Comparison of ENCODE assay signal across 7 cellular contexts in the genomic region with DNA sequence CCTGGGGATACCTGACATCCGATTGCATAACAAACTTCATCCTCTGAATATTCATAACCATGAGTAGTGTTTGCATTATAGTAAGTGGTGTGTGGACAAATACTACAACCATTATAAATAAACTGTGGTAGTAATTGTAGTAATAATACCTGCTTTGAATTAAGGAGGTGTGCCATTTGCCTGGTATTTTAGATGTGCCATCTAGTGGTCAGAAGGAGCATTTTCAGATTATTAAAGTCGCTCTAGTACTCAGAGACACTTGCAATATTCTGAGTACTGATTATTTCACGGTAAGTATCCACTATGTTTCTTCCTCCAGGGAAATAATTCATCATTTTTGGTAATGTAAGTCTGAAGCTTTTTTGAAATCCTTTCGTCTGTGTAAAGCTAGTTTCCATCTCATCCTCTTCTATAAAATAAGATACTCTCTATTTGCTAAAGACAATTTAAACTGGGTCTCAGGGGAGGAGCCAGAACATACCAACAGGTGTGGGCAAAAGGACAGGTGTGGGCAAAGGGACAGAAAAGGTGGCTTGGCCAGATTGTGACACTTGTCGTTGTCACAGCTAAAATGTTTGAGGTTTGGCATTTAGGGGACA.
DNase-seq lines count a peak whose midpoint lies in the region; ATAC-seq and TF ChIP-seq lines count a peak whose summit lies in the region.

No MANE protein-coding gene starts in this region.

- no peaks in the 10 kb centered on the region for H3K27me3 ChIP-seq in upper lobe of left lung

- no peak overlapping the region for H3K4me3 ChIP-seq in upper lobe of left lung

- no peaks in the 10 kb centered on the region for H3K4me1 ChIP-seq in upper lobe of left lung

- H3K27ac ChIP-seq in upper lobe of left lung = no peak overlapping the region

- H3K36me3 ChIP-seq in upper lobe of left lung = no peaks in the 10 kb centered on the region

- peak; percentile 37 for ATAC-seq in HG03558 (IDR thresholded peaks at IDR 0.05; ENCODE audit: extremely low read depth, unreplicated experiment)
- ATAC-seq in SK-N-SH treated with all-trans-retinoic acid at 6 μM for 48 hours = peak; percentile 84
- ATAC-seq in upper lobe of left lung (ENCODE audit: low FRiP score in 2 of 2) = peak in 1 of 2 donors; percentile 46

- DNase-seq in germinal center (ENCODE audit: low spot score) (peak; percentile 29), upper lobe of left lung (no peak), NCI-H1694 treated with DMSO at 0.1 percent for 48 hours (lab: John Stamatoyannopoulos, UW) (no peak)
- no peak for DNase-seq in NK-92 treated with Interleukin-12 subunit alpha and Interleukin-12 subunit beta, amount 100 ng/mL, for 24 hours (lab: John Stamatoyannopoulos, UW)

- TF ChIP-seq POLR2A in upper lobe of left lung (IDR thresholded peaks at IDR 0.05) = no peak

- TF ChIP-seq EP300 in upper lobe of left lung (IDR thresholded peaks at IDR 0.05) = no peak

- H3K9me3 ChIP-seq in upper lobe of left lung = no peaks in the 10 kb centered on the region

- 47% methylated on average over 5 of the region's 5 CpGs for WGBS in upper lobe of left lung, 2 donors

- peak; percentile 47; the same call in 1 of the 2 replicates for TF ChIP-seq CTCF in GM12874 (IDR thresholded peaks at IDR 0.05; ENCODE audit: insufficient read depth, low read depth, low read length)
- peak; percentile 37 to 69 (median 66) for TF ChIP-seq CTCF in upper lobe of left lung (IDR thresholded peaks at IDR 0.05)

TF ChIP-seq in SK-N-SH treated with all-trans-retinoic acid at 6 μM for 48 hours, 23 proteins besides CTCF, POLR2A, EP300 and RAD21:
- no peak for TF ChIP-seq ZNF70 (CRISPR knock-in tag; IDR thresholded peaks at IDR 0.05)
- TF ChIP-seq OSR1 (CRISPR knock-in tag; IDR thresholded peaks at IDR 0.05) = no peak
- TF ChIP-seq, protein P1, sequence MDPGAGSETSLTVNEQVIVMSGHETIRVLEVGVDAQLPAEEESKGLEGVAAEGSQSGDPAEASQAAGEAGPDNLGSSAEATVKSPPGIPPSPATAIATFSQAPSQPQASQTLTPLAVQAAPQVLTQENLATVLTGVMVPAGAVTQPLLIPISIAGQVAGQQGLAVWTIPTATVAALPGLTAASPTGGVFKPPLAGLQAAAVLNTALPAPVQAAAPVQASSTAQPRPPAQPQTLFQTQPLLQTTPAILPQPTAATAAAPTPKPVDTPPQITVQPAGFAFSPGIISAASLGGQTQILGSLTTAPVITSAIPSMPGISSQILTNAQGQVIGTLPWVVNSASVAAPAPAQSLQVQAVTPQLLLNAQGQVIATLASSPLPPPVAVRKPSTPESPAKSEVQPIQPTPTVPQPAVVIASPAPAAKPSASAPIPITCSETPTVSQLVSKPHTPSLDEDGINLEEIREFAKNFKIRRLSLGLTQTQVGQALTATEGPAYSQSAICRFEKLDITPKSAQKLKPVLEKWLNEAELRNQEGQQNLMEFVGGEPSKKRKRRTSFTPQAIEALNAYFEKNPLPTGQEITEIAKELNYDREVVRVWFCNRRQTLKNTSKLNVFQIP (CRISPR knock-in tag; IDR thresholded peaks at IDR 0.05; ENCODE audit: borderline replicate concordance, low read depth) = no peak
- TF ChIP-seq ISL1 (CRISPR knock-in tag; IDR thresholded peaks at IDR 0.05) = no peak
- no peak for TF ChIP-seq TOX (CRISPR knock-in tag; IDR thresholded peaks at IDR 0.05; ENCODE audit: borderline replicate concordance)
- TF ChIP-seq ZFP3 (CRISPR knock-in tag; IDR thresholded peaks at IDR 0.05) = no peak
- TF ChIP-seq BACH2 (CRISPR knock-in tag; IDR thresholded peaks at IDR 0.05; ENCODE audit: borderline replicate concordance) = no peak
- no peak for TF ChIP-seq ARNTL (CRISPR knock-in tag; IDR thresholded peaks at IDR 0.05; ENCODE audit: borderline replicate concordance, low read depth)
- no peak for TF ChIP-seq ZNF565 (CRISPR knock-in tag; conservative IDR thresholded peaks at IDR 0.05; ENCODE audit: low read depth)
- no peak for TF ChIP-seq ESRRG (CRISPR knock-in tag; IDR thresholded peaks at IDR 0.05)
- TF ChIP-seq, protein P2, sequence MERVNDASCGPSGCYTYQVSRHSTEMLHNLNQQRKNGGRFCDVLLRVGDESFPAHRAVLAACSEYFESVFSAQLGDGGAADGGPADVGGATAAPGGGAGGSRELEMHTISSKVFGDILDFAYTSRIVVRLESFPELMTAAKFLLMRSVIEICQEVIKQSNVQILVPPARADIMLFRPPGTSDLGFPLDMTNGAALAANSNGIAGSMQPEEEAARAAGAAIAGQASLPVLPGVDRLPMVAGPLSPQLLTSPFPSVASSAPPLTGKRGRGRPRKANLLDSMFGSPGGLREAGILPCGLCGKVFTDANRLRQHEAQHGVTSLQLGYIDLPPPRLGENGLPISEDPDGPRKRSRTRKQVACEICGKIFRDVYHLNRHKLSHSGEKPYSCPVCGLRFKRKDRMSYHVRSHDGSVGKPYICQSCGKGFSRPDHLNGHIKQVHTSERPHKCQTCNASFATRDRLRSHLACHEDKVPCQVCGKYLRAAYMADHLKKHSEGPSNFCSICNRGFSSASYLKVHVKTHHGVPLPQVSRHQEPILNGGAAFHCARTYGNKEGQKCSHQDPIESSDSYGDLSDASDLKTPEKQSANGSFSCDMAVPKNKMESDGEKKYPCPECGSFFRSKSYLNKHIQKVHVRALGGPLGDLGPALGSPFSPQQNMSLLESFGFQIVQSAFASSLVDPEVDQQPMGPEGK (CRISPR knock-in tag; IDR thresholded peaks at IDR 0.05; ENCODE audit: borderline replicate concordance) = no peak
- no peak for TF ChIP-seq GLIS3 (CRISPR knock-in tag; IDR thresholded peaks at IDR 0.05)
- no peak for TF ChIP-seq SNAI2 (CRISPR knock-in tag; IDR thresholded peaks at IDR 0.05)
- TF ChIP-seq, protein P3, sequence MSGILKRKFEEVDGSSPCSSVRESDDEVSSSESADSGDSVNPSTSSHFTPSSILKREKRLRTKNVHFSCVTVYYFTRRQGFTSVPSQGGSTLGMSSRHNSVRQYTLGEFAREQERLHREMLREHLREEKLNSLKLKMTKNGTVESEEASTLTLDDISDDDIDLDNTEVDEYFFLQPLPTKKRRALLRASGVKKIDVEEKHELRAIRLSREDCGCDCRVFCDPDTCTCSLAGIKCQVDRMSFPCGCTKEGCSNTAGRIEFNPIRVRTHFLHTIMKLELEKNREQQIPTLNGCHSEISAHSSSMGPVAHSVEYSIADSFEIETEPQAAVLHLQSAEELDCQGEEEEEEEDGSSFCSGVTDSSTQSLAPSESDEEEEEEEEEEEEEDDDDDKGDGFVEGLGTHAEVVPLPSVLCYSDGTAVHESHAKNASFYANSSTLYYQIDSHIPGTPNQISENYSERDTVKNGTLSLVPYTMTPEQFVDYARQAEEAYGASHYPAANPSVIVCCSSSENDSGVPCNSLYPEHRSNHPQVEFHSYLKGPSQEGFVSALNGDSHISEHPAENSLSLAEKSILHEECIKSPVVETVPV (CRISPR knock-in tag; IDR thresholded peaks at IDR 0.05) = no peak
- no peak for TF ChIP-seq ZNF8 (CRISPR knock-in tag; IDR thresholded peaks at IDR 0.05)
- TF ChIP-seq ZFP30 (CRISPR knock-in tag; IDR thresholded peaks at IDR 0.05) = no peak
- TF ChIP-seq, protein P4, sequence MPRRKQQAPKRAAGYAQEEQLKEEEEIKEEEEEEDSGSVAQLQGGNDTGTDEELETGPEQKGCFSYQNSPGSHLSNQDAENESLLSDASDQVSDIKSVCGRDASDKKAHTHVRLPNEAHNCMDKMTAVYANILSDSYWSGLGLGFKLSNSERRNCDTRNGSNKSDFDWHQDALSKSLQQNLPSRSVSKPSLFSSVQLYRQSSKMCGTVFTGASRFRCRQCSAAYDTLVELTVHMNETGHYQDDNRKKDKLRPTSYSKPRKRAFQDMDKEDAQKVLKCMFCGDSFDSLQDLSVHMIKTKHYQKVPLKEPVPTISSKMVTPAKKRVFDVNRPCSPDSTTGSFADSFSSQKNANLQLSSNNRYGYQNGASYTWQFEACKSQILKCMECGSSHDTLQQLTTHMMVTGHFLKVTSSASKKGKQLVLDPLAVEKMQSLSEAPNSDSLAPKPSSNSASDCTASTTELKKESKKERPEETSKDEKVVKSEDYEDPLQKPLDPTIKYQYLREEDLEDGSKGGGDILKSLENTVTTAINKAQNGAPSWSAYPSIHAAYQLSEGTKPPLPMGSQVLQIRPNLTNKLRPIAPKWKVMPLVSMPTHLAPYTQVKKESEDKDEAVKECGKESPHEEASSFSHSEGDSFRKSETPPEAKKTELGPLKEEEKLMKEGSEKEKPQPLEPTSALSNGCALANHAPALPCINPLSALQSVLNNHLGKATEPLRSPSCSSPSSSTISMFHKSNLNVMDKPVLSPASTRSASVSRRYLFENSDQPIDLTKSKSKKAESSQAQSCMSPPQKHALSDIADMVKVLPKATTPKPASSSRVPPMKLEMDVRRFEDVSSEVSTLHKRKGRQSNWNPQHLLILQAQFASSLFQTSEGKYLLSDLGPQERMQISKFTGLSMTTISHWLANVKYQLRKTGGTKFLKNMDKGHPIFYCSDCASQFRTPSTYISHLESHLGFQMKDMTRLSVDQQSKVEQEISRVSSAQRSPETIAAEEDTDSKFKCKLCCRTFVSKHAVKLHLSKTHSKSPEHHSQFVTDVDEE (CRISPR knock-in tag; IDR thresholded peaks at IDR 0.05) = no peak
- TF ChIP-seq, protein P5, sequence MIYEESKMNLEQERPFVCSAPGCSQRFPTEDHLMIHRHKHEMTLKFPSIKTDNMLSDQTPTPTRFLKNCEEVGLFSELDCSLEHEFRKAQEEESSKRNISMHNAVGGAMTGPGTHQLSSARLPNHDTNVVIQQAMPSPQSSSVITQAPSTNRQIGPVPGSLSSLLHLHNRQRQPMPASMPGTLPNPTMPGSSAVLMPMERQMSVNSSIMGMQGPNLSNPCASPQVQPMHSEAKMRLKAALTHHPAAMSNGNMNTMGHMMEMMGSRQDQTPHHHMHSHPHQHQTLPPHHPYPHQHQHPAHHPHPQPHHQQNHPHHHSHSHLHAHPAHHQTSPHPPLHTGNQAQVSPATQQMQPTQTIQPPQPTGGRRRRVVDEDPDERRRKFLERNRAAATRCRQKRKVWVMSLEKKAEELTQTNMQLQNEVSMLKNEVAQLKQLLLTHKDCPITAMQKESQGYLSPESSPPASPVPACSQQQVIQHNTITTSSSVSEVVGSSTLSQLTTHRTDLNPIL (CRISPR knock-in tag; IDR thresholded peaks at IDR 0.05; ENCODE audit: low read depth) = no peak
